8 cellular contexts compared by ENCODE assay signal in the genomic region with DNA sequence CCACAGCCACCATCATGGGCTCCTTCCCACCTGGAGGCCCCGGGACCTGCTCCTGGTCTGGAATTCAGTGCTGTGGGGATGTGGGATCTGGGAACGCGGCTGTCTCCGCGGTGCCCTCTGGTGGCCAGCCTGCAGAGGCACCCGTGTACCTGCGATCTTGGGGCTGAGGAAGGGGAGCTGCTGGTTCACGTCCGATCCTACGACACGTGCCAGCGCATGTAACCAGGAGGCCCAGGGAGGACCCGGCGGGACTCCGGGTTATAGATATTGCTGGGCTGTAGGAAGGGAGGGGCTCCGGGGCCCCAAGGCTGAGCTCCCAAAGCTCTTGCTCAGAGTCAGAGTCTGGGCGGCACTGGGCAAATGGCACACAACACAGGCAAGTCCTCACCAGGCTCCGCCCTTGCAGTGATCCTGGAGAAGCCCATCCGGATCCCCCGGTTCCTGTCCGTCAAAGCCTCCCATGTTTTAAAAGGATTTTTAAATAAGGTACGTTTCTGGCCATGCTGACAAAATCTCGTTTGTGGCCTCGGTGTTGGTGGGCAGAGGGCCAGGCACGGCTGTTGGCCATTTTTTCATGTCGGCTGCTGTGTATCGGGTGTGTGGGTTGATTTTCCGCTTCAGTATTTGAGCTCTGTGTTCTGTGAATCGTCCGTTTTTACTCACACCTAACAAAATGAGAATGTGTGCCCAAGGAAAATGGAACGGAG. TPM values are rescaled to one million over a fixed set of nuclear protein-coding genes. Genes with fewer than 3 reads are reported as not detected.
DNase-seq lines count a peak whose midpoint lies in the region; ATAC-seq, FAIRE-seq and TF ChIP-seq lines count a peak whose summit lies in the region.

No MANE protein-coding gene starts in this region.

- no peak for TF ChIP-seq POLR2A in H54 (IDR thresholded peaks at IDR 0.05; ENCODE audit: low read depth, low read length)

- no peaks in the 10 kb centered on the region for H3K4me1 Mint-ChIP-seq in activated T-helper 2 cell treated with anti-CD3 and anti-CD28 coated beads, Interferon-gamma antibody, Interleukin-2, Interleukin-4, amounts not matched to agents 10 μg/mL and 5 μg/mL and 100 μg/mL, durations not matched to agents 14 hours and 24 hours and 36 hours (ENCODE audit: low read depth)

- DNase-seq in C1 segment of cervical spinal cord (lab: John Stamatoyannopoulos, UW) (peak in 9 of 14 donors; percentile 10 to 87 (median 18)), H54 (ENCODE audit: insufficient read length, low spot score) (peak; percentile 90), NCI-H748 (lab: John Stamatoyannopoulos, UW; ENCODE audit: unreplicated experiment) (peak; percentile 17), foreskin melanocyte (peak; percentile 28), occipital lobe (lab: John Stamatoyannopoulos, UW) (peak; percentile 45), putamen (ENCODE audit: low spot score) (no peak)
- no peak for DNase-seq in activated T-helper 2 cell treated with anti-CD3 and anti-CD28 coated beads, Interferon-gamma antibody, Interleukin-2, Interleukin-4, amounts not matched to agents 10 μg/mL and 5 μg/mL and 100 μg/mL, durations not matched to agents 14 hours and 24 hours and 36 hours (ENCODE audit: low spot score)

- peak overlapping the region; percentile 47 for H3K4me3 Mint-ChIP-seq in activated T-helper 2 cell treated with anti-CD3 and anti-CD28 coated beads, Interferon-gamma antibody, Interleukin-2, Interleukin-4, amounts not matched to agents 10 μg/mL and 5 μg/mL and 100 μg/mL, durations not matched to agents 14 hours and 24 hours and 36 hours (ENCODE audit: low read depth)

- H3K9me3 Mint-ChIP-seq in activated T-helper 2 cell treated with anti-CD3 and anti-CD28 coated beads, Interferon-gamma antibody, Interleukin-2, Interleukin-4, amounts not matched to agents 10 μg/mL and 5 μg/mL and 100 μg/mL, durations not matched to agents 14 hours and 24 hours and 36 hours: no peaks in the 10 kb centered on the region

- intact Hi-C loops in activated T-helper 2 cell treated with anti-CD3 and anti-CD28 coated beads, Interferon-gamma antibody, Interleukin-2, Interleukin-4, amounts not matched to agents 10 μg/mL and 5 μg/mL and 100 μg/mL, durations not matched to agents 14 hours and 24 hours and 36 hours (cut with micrococcal nuclease): no loop called here

- no peak overlapping the region for H3K27ac Mint-ChIP-seq in activated T-helper 2 cell treated with anti-CD3 and anti-CD28 coated beads, Interferon-gamma antibody, Interleukin-2, Interleukin-4, amounts not matched to agents 10 μg/mL and 5 μg/mL and 100 μg/mL, durations not matched to agents 14 hours and 24 hours and 36 hours

- no peak for ATAC-seq in GM19023 (IDR thresholded peaks at IDR 0.05; ENCODE audit: unreplicated experiment)

- no peaks in the 10 kb centered on the region for H3K36me3 Mint-ChIP-seq in activated T-helper 2 cell treated with anti-CD3 and anti-CD28 coated beads, Interferon-gamma antibody, Interleukin-2, Interleukin-4, amounts not matched to agents 10 μg/mL and 5 μg/mL and 100 μg/mL, durations not matched to agents 14 hours and 24 hours and 36 hours (ENCODE audit: low read depth)

- no peak for FAIRE-seq in H54 (lab: Jason Lieb, UNC)

- no peaks in the 10 kb centered on the region for H3K27me3 Mint-ChIP-seq in activated T-helper 2 cell treated with anti-CD3 and anti-CD28 coated beads, Interferon-gamma antibody, Interleukin-2, Interleukin-4, amounts not matched to agents 10 μg/mL and 5 μg/mL and 100 μg/mL, durations not matched to agents 14 hours and 24 hours and 36 hours (ENCODE audit: low read depth)

RNA-seq across cellular contexts. Expression of gene FAAP20, which starts 20.1 kb away (rescaled TPM):
- total RNA-seq in activated T-helper 2 cell treated with anti-CD3 and anti-CD28 coated beads, Interferon-gamma antibody, Interleukin-2, Interleukin-4, amounts not matched to agents 10 μg/mL and 5 μg/mL and 100 μg/mL, durations not matched to agents 14 hours and 24 hours and 36 hours: 61.5 and 63.8 TPM in 2 replicates
- total RNA-seq in occipital lobe: 20.3 TPM

RNA-seq across cellular contexts. Expression of gene SKI, which starts 53.6 kb away (rescaled TPM):
- total RNA-seq in activated T-helper 2 cell treated with anti-CD3 and anti-CD28 coated beads, Interferon-gamma antibody, Interleukin-2, Interleukin-4, amounts not matched to agents 10 μg/mL and 5 μg/mL and 100 μg/mL, durations not matched to agents 14 hours and 24 hours and 36 hours: 37.0 and 41.1 TPM in 2 replicates
- 19.3 TPM for total RNA-seq in occipital lobe

Comparison
In these comparisons a context has a peak if more than half of its experiments do, and no peak if none do; other contexts are left out.
1. DNase-seq: peak in C1 segment of cervical spinal cord (9 of 14), H54 (single experiment), NCI-H748 (single experiment), foreskin melanocyte (single experiment) and occipital lobe (single experiment); none in activated T-helper 2 cell treated with anti-CD3 and anti-CD28 coated beads, Interferon-gamma antibody, Interleukin-2, Interleukin-4, amounts not matched to agents 10 μg/mL and 5 μg/mL and 100 μg/mL, durations not matched to agents 14 hours and 24 hours and 36 hours (single experiment) and putamen (single experiment).